Comparison of ENCODE assay signal across 8 cellular contexts in the genomic region with DNA sequence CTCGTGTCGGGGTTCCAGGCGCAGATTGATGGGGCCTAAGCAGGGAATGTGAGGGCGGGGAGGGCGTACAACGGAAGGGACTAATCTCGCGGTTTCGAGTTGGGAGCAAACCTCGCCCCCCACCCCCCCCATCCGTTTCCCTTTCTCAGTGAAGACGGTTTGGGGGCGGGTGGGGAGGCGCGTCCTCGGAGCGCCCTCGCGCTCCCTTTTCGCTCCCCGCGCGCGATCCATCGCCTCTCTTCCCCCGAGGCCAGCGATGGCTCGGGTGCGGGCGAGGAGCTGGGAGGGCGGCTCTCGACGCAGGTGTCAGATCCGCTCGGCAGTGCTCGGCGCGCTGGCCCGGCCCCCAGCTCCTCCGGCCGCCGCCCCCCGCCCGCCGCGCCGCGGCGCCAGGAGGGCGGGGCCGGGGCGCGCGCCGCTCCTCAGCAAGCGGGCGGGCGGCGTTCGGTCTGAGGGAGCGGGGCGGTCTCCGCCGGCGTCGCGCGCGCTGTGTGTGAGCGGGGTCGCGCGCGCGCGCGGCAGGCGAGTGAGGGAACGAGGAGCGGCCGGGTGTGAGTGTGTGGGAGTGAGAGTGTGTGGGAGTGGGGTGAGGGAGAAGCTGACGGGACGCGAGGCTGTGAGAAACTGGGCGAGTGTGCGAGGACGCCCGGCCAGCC. TPM values are rescaled to one million over a fixed set of nuclear protein-coding genes. Genes with fewer than 3 reads are reported as not detected.
DNase-seq lines count a peak whose midpoint lies in the region; TF ChIP-seq lines count a peak whose summit lies in the region.

A gene with protein sequence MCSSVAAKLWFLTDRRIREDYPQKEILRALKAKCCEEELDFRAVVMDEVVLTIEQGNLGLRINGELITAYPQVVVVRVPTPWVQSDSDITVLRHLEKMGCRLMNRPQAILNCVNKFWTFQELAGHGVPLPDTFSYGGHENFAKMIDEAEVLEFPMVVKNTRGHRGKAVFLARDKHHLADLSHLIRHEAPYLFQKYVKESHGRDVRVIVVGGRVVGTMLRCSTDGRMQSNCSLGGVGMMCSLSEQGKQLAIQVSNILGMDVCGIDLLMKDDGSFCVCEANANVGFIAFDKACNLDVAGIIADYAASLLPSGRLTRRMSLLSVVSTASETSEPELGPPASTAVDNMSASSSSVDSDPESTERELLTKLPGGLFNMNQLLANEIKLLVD (plus strand): TSS at position 516 of the 656 bp plus-strand sequence. CDS start 15,876 bp downstream, outside the sequence.

- peak within 1 kb of the TSS; percentile 99 to 100 for H3K27ac ChIP-seq in uterus

- H3K4me1 ChIP-seq in uterus = peaks cover 0 to under 1% of the 10 kb centered on the region in 2 donors

- H3K9me3 Mint-ChIP-seq in HFFc6 = no peaks in the 10 kb centered on the region

- no peaks in the 10 kb centered on the region for H3K36me3 ChIP-seq in uterus

- H3K36me3 Mint-ChIP-seq in HFFc6 (ENCODE audit: low read depth) = 0 out of 2 replicates have a peak, but pooled peaks cover 4% of the 10 kb centered on the region

- DNase-seq in GM04504 (ENCODE audit: low read depth) = peak; percentile 37
- DNase-seq in HFFc6 = peak; percentile 39
- peak; percentile 83 for DNase-seq in NCI-H1105 treated with DMSO at 0.1 percent for 48 hours (lab: John Stamatoyannopoulos, UW)
- peak; percentile 68 for DNase-seq in T-helper 9 cell
- DNase-seq in astrocyte of the cerebellum (ENCODE audit: low read depth) = no peak
- peak; percentile 64 to 85 for DNase-seq in hippocampal formation (lab: John Stamatoyannopoulos, UW)
- peak; percentile 94 for DNase-seq in retina
- peak; percentile 88 to 90 for DNase-seq in uterus

- H3K9me3 ChIP-seq in uterus = no peaks in the 10 kb centered on the region

- H3K4me3 ChIP-seq in astrocyte of the cerebellum (ENCODE audit: low read depth, low read length) (peak within 1 kb of the TSS; percentile 89), uterus (peak within 1 kb of the TSS; percentile 99 to 100)

- H3K4me1 Mint-ChIP-seq in HFFc6 (ENCODE audit: low read depth) = peaks cover 35% of the 10 kb centered on the region

- in situ Hi-C loops in astrocyte of the cerebellum (cut with HindIII; ENCODE audit: low sequenced_read_pairs) = no loop called here

- peaks cover 5% of the 10 kb centered on the region for H3K27me3 Mint-ChIP-seq in HFFc6 (ENCODE audit: insufficient read depth)

- peak within 1 kb of the TSS; percentile 86 for H3K27ac Mint-ChIP-seq in HFFc6

- peak within 1 kb of the TSS; percentile 85 for H3K4me3 Mint-ChIP-seq in HFFc6

- H3K27me3 ChIP-seq in uterus = no peaks in the 10 kb centered on the region

- TF ChIP-seq CTCF in HFFc6 (IDR thresholded peaks at IDR 0.05) (no peak), astrocyte of the cerebellum (IDR thresholded peaks at IDR 0.05; ENCODE audit: low read depth, low read length, missing control alignments) (no peak), uterus (IDR thresholded peaks at IDR 0.05) (no peak)

- intact Hi-C loops in uterus (cut with DNase I; ENCODE audit: low total_unique reads) = no loop called here

- TF ChIP-seq POLR2A in uterus (IDR thresholded peaks at IDR 0.05) = peak; percentile 84 to 89

RNA-seq across cellular contexts. Expression of the gene that starts here (rescaled TPM):
- 10 to 100 TPM in 1 of 6 experiments, 1 to 10 TPM in 5; 8.5 to 10.7 (median 9.0) TPM for total RNA-seq in HFFc6 (2021; fragmentation: NEBNext Ultra II Directional; extraction: Animal tissue kit (Norgen Biotek cat#: 25700))
- total RNA-seq in uterus = 100 to 1,000 TPM in 2 of 4 donors, 10 to 100 TPM in 2; 25.6 to 155 (median 93.4) TPM
